In genomic region chr3:188947401-188947982, GRCh38 we compare ENCODE assay signal across 8 cellular contexts.
DNase-seq lines count a peak whose midpoint lies in the region; ATAC-seq and TF ChIP-seq lines count a peak whose summit lies in the region.

No MANE protein-coding gene starts in this region.

- no peaks in the 10 kb centered on the region for H3K4me1 ChIP-seq in Loucy (ENCODE audit: insufficient read depth, low read length, poor library complexity, severe bottlenecking)

- H3K4me3 ChIP-seq in Loucy (ENCODE audit: low read length, poor library complexity, severe bottlenecking), result no peak overlapping the region

- peak; percentile 39 for TF ChIP-seq CTCF in Loucy (conservative IDR thresholded peaks at IDR 0.05; ENCODE audit: low read length)

- no peaks in the 10 kb centered on the region for H3F3A ChIP-seq in Loucy (ENCODE audit: low read depth)

- no peak overlapping the region for H3K9ac ChIP-seq in Loucy (ENCODE audit: low read depth, low read length, poor library complexity, severe bottlenecking)

- no peaks in the 10 kb centered on the region for H3K27me3 ChIP-seq in Loucy (ENCODE audit: insufficient read depth, low read length, poor library complexity, severe bottlenecking)

- no peaks in the 10 kb centered on the region for H3K36me3 ChIP-seq in Loucy (ENCODE audit: insufficient read depth, low read length)

- H3K4me2 ChIP-seq in Loucy (ENCODE audit: low read depth, low read length, poor library complexity, severe bottlenecking), result no peak overlapping the region

- no peaks in the 10 kb centered on the region for H3K9me3 ChIP-seq in Loucy (ENCODE audit: insufficient read depth, low read depth, low read length)

- ATAC-seq in HG02870 (IDR thresholded peaks at IDR 0.05; ENCODE audit: unreplicated experiment), result no peak

- no peaks in the 10 kb centered on the region for H4K20me1 ChIP-seq in Loucy (ENCODE audit: insufficient read depth, low read length, poor library complexity, severe bottlenecking)

- no peaks in the 10 kb centered on the region for H3K9me2 ChIP-seq in Loucy (replicated peaks; ENCODE audit: low read depth, low read length)

- DNase-seq in COR-L47 (lab: John Stamatoyannopoulos, UW) (peak; percentile 90), RPMI7951 (ENCODE audit: low read depth) (peak; percentile 88), epidermal melanocyte (ENCODE audit: insufficient read length, low spot score) (peak; percentile 37), lung microvascular endothelial cell (ENCODE audit: low read depth in 2 of 2) (peak; percentile 78 to 85), superior temporal gyrus (ENCODE audit: extremely low spot score) (peak; percentile 90)
- DNase-seq in activated CD4-positive, alpha-beta T cell treated with anti-CD3 and anti-CD28 coated beads, Interleukin-2, amount 50 U/mL, for 4 hours, result no peak

- no peak overlapping the region for H2AFZ ChIP-seq in Loucy (ENCODE audit: low read length)

- H3K79me2 ChIP-seq in Loucy (ENCODE audit: insufficient read depth, low read length), result no peaks in the 10 kb centered on the region

Comparison
In these comparisons a context has a peak if more than half of its experiments do, and no peak if none do; other contexts are left out.
1. DNase-seq: peak in COR-L47 (single experiment), RPMI7951 (single experiment), epidermal melanocyte (single experiment), lung microvascular endothelial cell (2 of 2) and superior temporal gyrus (single experiment); none in activated CD4-positive, alpha-beta T cell treated with anti-CD3 and anti-CD28 coated beads, Interleukin-2, amount 50 U/mL, for 4 hours (0 of 2).